Comparison of ENCODE assay signal across 14 cellular contexts in the genomic region with DNA sequence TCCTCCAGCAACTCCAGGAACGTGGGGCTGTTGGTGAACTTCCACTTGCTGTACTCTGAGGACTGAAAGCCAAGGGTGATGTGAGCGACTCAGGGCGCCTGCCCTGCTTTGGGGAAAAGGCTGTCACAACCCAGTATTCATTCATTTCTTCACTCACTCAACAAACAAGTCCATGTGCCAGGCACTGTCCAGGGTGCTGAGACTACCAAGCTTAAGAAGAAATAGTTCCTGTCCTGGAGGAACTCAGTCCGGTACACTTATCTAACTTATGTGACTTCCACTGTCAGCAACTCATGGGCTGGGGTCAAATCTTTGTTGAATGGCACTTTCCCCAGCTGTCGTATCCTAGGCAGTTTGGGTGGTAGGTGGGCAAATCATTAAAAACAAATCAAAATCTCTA. TPM values are rescaled to one million over a fixed set of nuclear protein-coding genes. Genes with fewer than 3 reads are reported as not detected.
"Had no signal": no experiment of that assay in that cellular context is flagged by ENCODE, and none has a peak within 500 bp of the region (broad histone marks: within the 10 kb centered on the region; RNA-seq: fewer than 3 reads in every experiment).

No MANE protein-coding gene starts in this region.

RNA-seq across cellular contexts. Expression of gene LGALS9C, which starts 26.6 kb away (rescaled TPM):
- total RNA-seq: kidney epithelial cell, left ventricle myocardium inferior, mesothelial cell of epicardium, omental fat pad, ovary, progenitor cell of endocrine pancreas, pulmonary artery endothelial cell, renal cortical epithelial cell, right atrium auricular region, skeletal muscle tissue, temporal lobe, tibial nerve, ureter, uterus had no signal
